Comparison of ENCODE assay signal across 1 cellular context in genomic region chr3:184156522-184156955, GRCh38.
TF ChIP-seq lines count a peak whose summit lies in the region.

No MANE protein-coding gene starts in this region.

TF ChIP-seq in endothelial cell of umbilical vein, 7 proteins besides CTCF, POLR2A, EP300 and RAD21:
- TF ChIP-seq FOS (IDR thresholded peaks at IDR 0.05; ENCODE audit: borderline replicate concordance, insufficient read depth, low read length) (no peak), EZH2 (IDR thresholded peaks at IDR 0.05; ENCODE audit: borderline replicate concordance, low read depth, low read length, severe bottlenecking) (no peak), MAX (IDR thresholded peaks at IDR 0.05; ENCODE audit: insufficient read depth, insufficient read length) (no peak), POLR2AphosphoS5 (IDR thresholded peaks at IDR 0.05; ENCODE audit: insufficient read depth, low read depth, low read length) (no peak), GATA2 (IDR thresholded peaks at IDR 0.05; ENCODE audit: insufficient read depth, insufficient read length, low read depth, low read length) (no peak), JUN (IDR thresholded peaks at IDR 0.05; ENCODE audit: borderline replicate concordance, insufficient read depth, insufficient read length, low read depth) (no peak), MYC (IDR thresholded peaks at IDR 0.05; ENCODE audit: low read depth, low read length) (no peak)
